8 cellular contexts compared by ENCODE assay signal in the genomic region with DNA sequence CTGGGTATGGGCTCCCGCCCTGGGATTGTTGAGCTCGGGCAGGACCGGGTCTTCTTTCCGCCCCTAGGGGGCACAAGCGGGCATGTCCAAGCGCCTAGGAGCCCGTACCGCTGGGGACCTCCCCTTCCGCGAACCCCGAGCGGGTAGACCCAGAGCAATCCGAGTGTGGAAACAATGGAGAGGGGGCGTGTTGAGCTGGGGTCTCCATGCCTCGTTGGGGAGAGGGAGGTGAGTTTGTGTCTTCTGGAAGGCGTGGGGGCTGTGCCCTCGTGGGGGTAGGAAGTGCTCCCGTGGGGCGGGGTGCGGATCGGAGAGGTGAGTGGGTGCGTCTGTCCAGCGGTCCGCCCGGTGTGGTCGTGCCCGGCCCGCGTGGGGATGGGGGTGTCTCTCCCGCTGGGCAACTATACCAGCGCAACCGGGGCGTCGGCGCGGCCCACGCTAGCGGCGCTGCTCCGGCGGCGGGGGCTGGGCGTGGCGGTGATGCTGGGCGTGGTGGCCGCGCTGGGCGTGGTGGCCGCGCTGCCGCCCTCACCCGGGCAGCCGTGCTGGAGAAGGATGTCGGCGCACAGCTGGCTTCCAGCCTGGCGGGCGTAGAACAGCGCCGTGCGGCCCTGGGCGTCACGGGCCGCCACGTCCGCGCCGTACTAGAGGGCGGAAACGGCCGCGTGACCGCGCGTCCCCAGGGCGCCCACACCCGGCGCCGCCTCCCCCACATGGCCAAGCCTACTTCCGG.
DNase-seq lines count a peak whose midpoint lies in the region; ATAC-seq, FAIRE-seq and TF ChIP-seq lines count a peak whose summit lies in the region.

No MANE protein-coding gene starts in this region.

- peak; percentile 92 for DNase-seq in DMS53 treated with DMSO at 0.1 percent for 48 hours (lab: John Stamatoyannopoulos, UW; ENCODE audit: unreplicated experiment)
- peak; percentile 96 for DNase-seq in HuH-7 (ENCODE audit: low spot score)
- peak; percentile 69 for DNase-seq in RCC 7860 (ENCODE audit: low spot score)
- no peak for DNase-seq in coronary artery (ENCODE audit: low spot score)
- DNase-seq in kidney tubule cell (ENCODE audit: low spot score) = peak; percentile 75
- no peak for DNase-seq in NAMALWA (ENCODE audit: low spot score)
- DNase-seq in KG1 (lab: John Stamatoyannopoulos, UW) = no peak

- peak; percentile 66 for TF ChIP-seq CTCF in coronary artery (IDR thresholded peaks at IDR 0.05)

- peaks cover 26% of the 10 kb centered on the region for H3K4me1 Mint-ChIP-seq in stimulated activated memory B cell treated with anti-CD40 and anti-IgM and Interleukin-4, amounts not matched to agents 10 μg/mL and 1 μg/mL and 100 μg/mL, for 72 hours

- no peaks in the 10 kb centered on the region for H3K27me3 Mint-ChIP-seq in stimulated activated memory B cell treated with anti-CD40 and anti-IgM and Interleukin-4, amounts not matched to agents 10 μg/mL and 1 μg/mL and 100 μg/mL, for 72 hours

- ATAC-seq in stimulated activated memory B cell treated with anti-CD40 and anti-IgM and Interleukin-4, amounts not matched to agents 10 μg/mL and 1 μg/mL and 100 μg/mL, for 72 hours = peak; percentile 72

- peak overlapping the region; percentile 69 for H3K27ac Mint-ChIP-seq in stimulated activated memory B cell treated with anti-CD40 and anti-IgM and Interleukin-4, amounts not matched to agents 10 μg/mL and 1 μg/mL and 100 μg/mL, for 72 hours

- no peak for FAIRE-seq in RCC 7860 (lab: Jason Lieb, UNC)

- peak overlapping the region; percentile 75 for H3K4me3 Mint-ChIP-seq in stimulated activated memory B cell treated with anti-CD40 and anti-IgM and Interleukin-4, amounts not matched to agents 10 μg/mL and 1 μg/mL and 100 μg/mL, for 72 hours

- H3K27ac ChIP-seq in coronary artery = peak overlapping the region; percentile 17 to 84

- no peaks in the 10 kb centered on the region for H3K9me3 Mint-ChIP-seq in stimulated activated memory B cell treated with anti-CD40 and anti-IgM and Interleukin-4, amounts not matched to agents 10 μg/mL and 1 μg/mL and 100 μg/mL, for 72 hours

- H3K4me3 ChIP-seq in coronary artery = peak overlapping the region; percentile 93

- H3K36me3 Mint-ChIP-seq in stimulated activated memory B cell treated with anti-CD40 and anti-IgM and Interleukin-4, amounts not matched to agents 10 μg/mL and 1 μg/mL and 100 μg/mL, for 72 hours = peaks cover 50% of the 10 kb centered on the region

Comparison
In these comparisons a context has a peak if more than half of its experiments do, and no peak if none do; other contexts are left out.
1. DNase-seq: peak in DMS53 treated with DMSO at 0.1 percent for 48 hours (single experiment), HuH-7 (single experiment), RCC 7860 (single experiment) and kidney tubule cell (single experiment); none in coronary artery (single experiment), NAMALWA (single experiment) and KG1 (single experiment).